ENCODE assay signal across 21 cellular contexts in the genomic region with DNA sequence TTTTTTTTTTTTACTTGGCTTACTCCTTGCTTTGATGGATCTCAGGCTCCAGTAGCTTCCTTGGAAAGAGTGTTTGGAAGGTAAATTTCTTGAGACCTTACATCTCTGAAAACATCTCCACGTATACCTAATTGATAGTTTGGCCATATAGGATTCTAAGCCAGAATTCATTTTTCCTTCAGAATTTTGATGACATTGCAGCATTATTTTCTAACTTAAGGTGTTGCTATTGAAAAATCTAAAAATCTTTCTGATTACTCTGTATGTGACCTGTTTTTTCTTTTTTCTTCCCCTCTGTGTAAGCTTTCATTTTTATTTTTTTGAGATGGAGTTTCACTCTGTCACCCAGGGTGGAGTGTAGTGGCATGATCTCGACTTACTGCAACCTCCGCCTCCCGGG. TPM values are rescaled to one million over a fixed set of nuclear protein-coding genes. Genes with fewer than 3 reads are reported as not detected.
DNase-seq lines count a peak whose midpoint lies in the region; ATAC-seq, FAIRE-seq and TF ChIP-seq lines count a peak whose summit lies in the region.
"Had no signal": no experiment of that assay in that cellular context is flagged by ENCODE, and none has a peak within 500 bp of the region (broad histone marks: within the 10 kb centered on the region; RNA-seq: fewer than 3 reads in every experiment).

No MANE protein-coding gene starts in this region.

- H3K4me2 ChIP-seq in HepG2 (ENCODE audit: low read depth, low read length) (no peak overlapping the region), IMR-90 (ENCODE audit: low read depth, low read length) (no peak overlapping the region)
- H3K4me2 ChIP-seq: BLaER1 had no signal

- H3K27ac ChIP-seq in HepG2 (ENCODE audit: extremely low read length, insufficient read depth, low read length) = no peak overlapping the region
- H3K27ac ChIP-seq in right lobe of liver = no peak overlapping the region
- H3K27ac ChIP-seq in IMR-90 (ENCODE audit: insufficient read depth, low read length) = no peak overlapping the region
- H3K27ac ChIP-seq in CD8-positive, alpha-beta memory T cell (ENCODE audit: low read depth, low read length) = no peak overlapping the region
- H3K27ac ChIP-seq: BLaER1, C4-2B had no signal

- peaks cover 3% of the 10 kb centered on the region for H3K9me1 ChIP-seq in IMR-90 (ENCODE audit: insufficient read depth, low read length)

- 97% methylated on average over 4 of the region's 4 CpGs for WGBS in HepG2 (ENCODE audit: low lambda C conversion rate)
- WGBS in right lobe of liver (ENCODE audit: insufficient coverage, low coverage, low lambda C conversion rate, missing lambda C conversion rate) = 95% methylated on average over 4 of the region's 4 CpGs
- WGBS in IMR-90 (ENCODE audit: extremely low coverage in 2 of 2, insufficient read length in 1 of 2), 2 experiments = no CpG with 5 or more reads among the region's 4 CpGs

- H3K36me3 Mint-ChIP-seq in WTC11 (no peaks in the 10 kb centered on the region), neural crest cell (ENCODE audit: low read depth) (no peaks in the 10 kb centered on the region)
- peaks cover 0 to 4% (median 3%) of the 10 kb centered on the region in 3 donors for H3K36me3 Mint-ChIP-seq in CD8-positive, alpha-beta memory T cell

- TF ChIP-seq RAD21 in HepG2 (CRISPR knock-in tag; IDR thresholded peaks at IDR 0.05) (no peak), IMR-90 (IDR thresholded peaks at IDR 0.05; ENCODE audit: low read length) (no peak)

- intact Hi-C loops in HepG2 (cut with micrococcal nuclease; ENCODE audit: unreplicated experiment) = no loop called here
- intact Hi-C loops in right lobe of liver (cut with DNase I) = no loop called here
- intact Hi-C loops in IMR-90 (cut with micrococcal nuclease) = loop anchor here (10.0 kb wide), 1 partner anchor 63 kb away; no protein-coding TSS in a partner anchor

- BruUV-seq in HepG2 (replicated peaks; lab: Mats Ljungman, UMichigan) = no TSS peak
- no TSS peak for BruUV-seq in IMR-90 (replicated peaks; lab: Mats Ljungman, UMichigan)

- no peak overlapping the region for H4K5ac ChIP-seq in IMR-90 (ENCODE audit: low read depth, low read length)

- H3K4ac ChIP-seq in IMR-90 (ENCODE audit: low read depth, low read length) = no peak overlapping the region

- H3K4me3 ChIP-seq in HepG2 (replicated peaks in 1 of 3; ENCODE audit: insufficient read depth in 1 of 3, low read depth in 2 of 3, low read length in 3 of 3) (no peak overlapping the region), right lobe of liver (no peak overlapping the region), IMR-90 (ENCODE audit: insufficient read depth, low read depth, low read length) (no peak overlapping the region)
- no peak overlapping the region for H3K4me3 ChIP-seq in CD8-positive, alpha-beta memory T cell (ENCODE audit: low read length)
- H3K4me3 ChIP-seq: BLaER1 had no signal

- H3K27me3 Mint-ChIP-seq in WTC11 (ENCODE audit: low read depth) = no peaks in the 10 kb centered on the region
- no peaks in the 10 kb centered on the region for H3K27me3 Mint-ChIP-seq in neural crest cell (ENCODE audit: low read depth)
- H3K27me3 Mint-ChIP-seq in CD8-positive, alpha-beta memory T cell = no peaks in the 10 kb centered on the region
- H3K27me3 Mint-ChIP-seq: B cell; CD4-positive, CD25-positive, alpha-beta regulatory T cell had no signal

- dilution Hi-C loops in IMR-90 (cut with HindIII; ENCODE audit: low sequenced_read_pairs, unreplicated experiment) = no loop called here

- H4K20me1 ChIP-seq in HepG2 (ENCODE audit: insufficient read depth, low read length) = no peaks in the 10 kb centered on the region
- H4K20me1 ChIP-seq in IMR-90 (ENCODE audit: insufficient read depth, low read length) = no peaks in the 10 kb centered on the region; the same call in 1 of the 2 replicates

- no peak overlapping the region for H4K91ac ChIP-seq in IMR-90 (ENCODE audit: insufficient read depth, low read depth, low read length)

- H2AK5ac ChIP-seq in IMR-90 (ENCODE audit: low read depth, low read length) = no peak overlapping the region

- H3K9ac ChIP-seq in HepG2 (ENCODE audit: insufficient read depth, low read depth, low read length) (no peak overlapping the region), IMR-90 (ENCODE audit: low read depth, low read length) (no peak overlapping the region)
- H3K9ac ChIP-seq: BLaER1 had no signal

- CTCF ChIA-PET in HepG2 (lab: Yijun Ruan, JAX; ENCODE audit: low intra/inter-chr PET ratio, low total read pairs) = no interaction called here
- CTCF ChIA-PET in IMR-90 (lab: Yijun Ruan, JAX) = no interaction called here
- CTCF ChIA-PET in WTC11 (lab: Charles Lee) = interaction anchor here (1.1 kb wide), 1 partner anchor 74 kb away, joined by 5 read pairs; the partner anchor contains the start of gene RBM4B
- CTCF ChIA-PET in CD8-positive, alpha-beta memory T cell (lab: Charles Lee) = interaction anchor here (1.9 kb wide), 1 partner anchor 82 kb away, joined by 7 read pairs; no protein-coding TSS in a partner anchor

- H3K56ac ChIP-seq in IMR-90 (ENCODE audit: extremely low read depth, insufficient read depth, low read length) = no peak overlapping the region

- in situ Hi-C loops in HepG2 (cut with HindIII; ENCODE audit: extremely low pct_ligation_motif_present, low pct_unique_long_range_greater_than_20kb) = no loop called here
- in situ Hi-C loops in IMR-90 (cut with MboI; ENCODE audit: low sequenced_read_pairs) = no loop called here

- H3K9me3 ChIP-seq in HepG2 (ENCODE audit: low read length) (no peaks in the 10 kb centered on the region), right lobe of liver (no peaks in the 10 kb centered on the region), IMR-90 (ENCODE audit: control insufficient read depth, insufficient read depth, low read length) (no peaks in the 10 kb centered on the region)
- no peaks in the 10 kb centered on the region for H3K9me3 ChIP-seq in CD8-positive, alpha-beta memory T cell (ENCODE audit: low read length)
- H3K9me3 ChIP-seq: BLaER1 had no signal

- H2BK15ac ChIP-seq in IMR-90 (ENCODE audit: low read depth, low read length) = no peak overlapping the region

- no peaks in the 10 kb centered on the region for H3K27me3 ChIP-seq in HepG2 (ENCODE audit: control insufficient read depth in 1 of 2, insufficient read depth in 2 of 2, low read length in 2 of 2)
- H3K27me3 ChIP-seq in right lobe of liver = no peaks in the 10 kb centered on the region
- no peaks in the 10 kb centered on the region for H3K27me3 ChIP-seq in IMR-90 (ENCODE audit: control insufficient read depth, insufficient read depth, low read length)
- no peaks in the 10 kb centered on the region for H3K27me3 ChIP-seq in CD8-positive, alpha-beta memory T cell (ENCODE audit: insufficient read depth, low read length, poor library complexity, severe bottlenecking)
- H3K27me3 ChIP-seq: BLaER1 had no signal

- no peak overlapping the region for H2AFZ ChIP-seq in HepG2 (ENCODE audit: low read length)
- H2AFZ ChIP-seq in IMR-90 (replicated peaks; ENCODE audit: low read length, poor library complexity) = no peak overlapping the region

- H3K4me1 ChIP-seq in HepG2 (ENCODE audit: insufficient read depth, low read length) (0 out of 2 replicates have a peak, but pooled peaks cover 6% of the 10 kb centered on the region), right lobe of liver (no peaks in the 10 kb centered on the region), IMR-90 (ENCODE audit: control insufficient read depth, insufficient read depth, low read length) (no peaks in the 10 kb centered on the region)
- H3K4me1 ChIP-seq in CD8-positive, alpha-beta memory T cell (ENCODE audit: insufficient read depth, low read length) = no peaks in the 10 kb centered on the region
- H3K4me1 ChIP-seq: BLaER1 had no signal

- no peak overlapping the region for H4K8ac ChIP-seq in IMR-90 (ENCODE audit: low read depth in 2 of 2, low read length in 2 of 2)

- TF ChIP-seq EP300 in HepG2 (IDR thresholded peaks at IDR 0.05; ENCODE audit: low read depth in 2 of 2, low read length in 2 of 2) (no peak), HepG2 (CRISPR knock-in tag; IDR thresholded peaks at IDR 0.05; ENCODE audit: borderline replicate concordance) (no peak)

- TF ChIP-seq POLR2A in HepG2 (IDR thresholded peaks at IDR 0.05; ENCODE audit: insufficient read depth in 1 of 2, low read depth in 2 of 2, low read length in 2 of 2) (no peak), right lobe of liver (IDR thresholded peaks at IDR 0.05) (no peak), IMR-90 (IDR thresholded peaks at IDR 0.05; ENCODE audit: low read depth, low read length) (no peak)

- H3K36me3 ChIP-seq in HepG2 (replicated peaks in 1 of 2; ENCODE audit: control insufficient read depth in 1 of 2, insufficient read depth in 2 of 2, low read length in 2 of 2) (no peaks in the 10 kb centered on the region; a peak in 1 of 5 replicates), right lobe of liver (no peaks in the 10 kb centered on the region), IMR-90 (ENCODE audit: control insufficient read depth, insufficient read depth, low read length) (no peaks in the 10 kb centered on the region)
- no peaks in the 10 kb centered on the region for H3K36me3 ChIP-seq in CD8-positive, alpha-beta memory T cell (ENCODE audit: insufficient read depth, low read length)

- H3K9me3 Mint-ChIP-seq in WTC11 (no peaks in the 10 kb centered on the region), neural crest cell (no peaks in the 10 kb centered on the region)
- H3K9me3 Mint-ChIP-seq in CD8-positive, alpha-beta memory T cell = no peaks in the 10 kb centered on the region
- H3K9me3 Mint-ChIP-seq: CD4-positive, CD25-positive, alpha-beta regulatory T cell had no signal

- no peaks in the 10 kb centered on the region for H3K79me2 ChIP-seq in HepG2 (ENCODE audit: insufficient read depth, low read length)

- no peaks in the 10 kb centered on the region for H3K4me1 Mint-ChIP-seq in WTC11
- peaks cover 9% of the 10 kb centered on the region for H3K4me1 Mint-ChIP-seq in neural crest cell
- no peaks in the 10 kb centered on the region for H3K4me1 Mint-ChIP-seq in CD8-positive, alpha-beta memory T cell

- TF ChIP-seq CTCF in HepG2 (CRISPR knock-in tag; IDR thresholded peaks at IDR 0.05) (no peak), right lobe of liver (IDR thresholded peaks at IDR 0.05) (no peak), IMR-90 (conservative IDR thresholded peaks at IDR 0.05; ENCODE audit: low read depth, low read length) (no peak), WTC11 (IDR thresholded peaks at IDR 0.05) (no peak), neural crest cell (conservative IDR thresholded peaks at IDR 0.05) (no peak), D721Med (IDR thresholded peaks at IDR 0.05; ENCODE audit: insufficient read depth, missing control alignments) (no peak)

- DNase-seq in HepG2 (ENCODE audit: low spot score) (no peak), right lobe of liver (no peak), IMR-90 (no peak), WTC11 (ENCODE audit: low spot score) (no peak), neural crest cell (ENCODE audit: low read depth, low spot score) (no peak), D721Med (ENCODE audit: insufficient read length, low spot score) (no peak), NCI-H774 (lab: John Stamatoyannopoulos, UW) (no peak)
- no peak for DNase-seq in CD8-positive, alpha-beta memory T cell
- DNase-seq: 8988T; Calu3; CD4-positive, CD25-positive, alpha-beta regulatory T cell; COR-L47; DMS153; DND-41; H7; HCEC 1CT had no signal

- H3K27ac Mint-ChIP-seq in WTC11 (0 out of 2 replicates have a peak overlapping the region, but pooled peaks have one; percentile 20), neural crest cell (ENCODE audit: unreplicated experiment) (peak overlapping the region; percentile 43)
- no peak overlapping the region for H3K27ac Mint-ChIP-seq in CD8-positive, alpha-beta memory T cell
- H3K27ac Mint-ChIP-seq: B cell; CD4-positive, CD25-positive, alpha-beta regulatory T cell had no signal

- no peak for FAIRE-seq in HepG2 (lab: Jason Lieb, UNC)
- no peak for FAIRE-seq in D721Med (lab: Jason Lieb, UNC)
- FAIRE-seq: GM12892, H1 had no signal

- no peak for ATAC-seq in HepG2
- ATAC-seq in right lobe of liver = no peak
- no peak for ATAC-seq in IMR-90 (ENCODE audit: low read depth)
- ATAC-seq in WTC11 = no peak

- H3K14ac ChIP-seq in IMR-90 (replicated peaks; ENCODE audit: low read depth, low read length) = no peak overlapping the region

- H3K23ac ChIP-seq in IMR-90 (ENCODE audit: low read depth, low read length) = no peak overlapping the region

- H2AK9ac ChIP-seq in IMR-90 (replicated peaks; ENCODE audit: low read depth, low read length, poor library complexity) = no peak overlapping the region

- no peak overlapping the region for H3K18ac ChIP-seq in IMR-90 (ENCODE audit: low read depth, low read length)

- POLR2A ChIA-PET in HepG2 (lab: Yijun Ruan, JAX) (no interaction called here), IMR-90 (lab: Charles Lee; ENCODE audit: unreplicated experiment) (no interaction called here), WTC11 (lab: Charles Lee) (interaction anchor here (0.7 kb wide), 1 partner anchor 406 kb away, joined by 6 read pairs; no protein-coding TSS in a partner anchor)
- POLR2A ChIA-PET in CD8-positive, alpha-beta memory T cell (lab: Charles Lee) = no interaction called here

- H2BK20ac ChIP-seq in IMR-90 (ENCODE audit: low read depth, low read length) = no peak overlapping the region

- H3K4me3 Mint-ChIP-seq in WTC11 = no peak overlapping the region
- H3K4me3 Mint-ChIP-seq in neural crest cell = no peak overlapping the region
- no peak overlapping the region for H3K4me3 Mint-ChIP-seq in CD8-positive, alpha-beta memory T cell
- H3K4me3 Mint-ChIP-seq: B cell; CD4-positive, CD25-positive, alpha-beta regulatory T cell had no signal

- H2BK5ac ChIP-seq in IMR-90 (ENCODE audit: low read depth, low read length, poor library complexity, severe bottlenecking) = no peak overlapping the region

- peaks cover 18% of the 10 kb centered on the region in 2 experiments for H3K79me1 ChIP-seq in IMR-90 (ENCODE audit: low read depth in 1 of 2, low read length in 2 of 2)

- H2BK120ac ChIP-seq in IMR-90 (ENCODE audit: low read depth, low read length) = no peak overlapping the region

RNA-seq across cellular contexts. Expression of gene SPTBN2, which starts 23.1 kb away (rescaled TPM):
- total RNA-seq in HepG2 (2016; rRNA removed; fragmentation: Illumina TruSeq; extraction: Trizol) = 1.2 and 4.0 TPM in 2 replicates
- 0.51 and 1.1 TPM in 2 replicates for total RNA-seq in HepG2 (2016; cell fraction: cytosol; rRNA removed; fragmentation: Illumina TruSeq; extraction: Trizol; ENCODE audit: low read depth)
- 1.4 and 4.7 TPM in 2 replicates for total RNA-seq in HepG2 (2016; cell fraction: insoluble cytoplasmic fraction; rRNA removed; fragmentation: Illumina TruSeq; extraction: Trizol)
- 0.34 and 0.53 TPM in 2 replicates for total RNA-seq in HepG2 (2016; cell fraction: membrane; rRNA removed; fragmentation: Illumina TruSeq; extraction: Trizol)
- total RNA-seq in HepG2 (2016; cell fraction: nucleus; rRNA removed; fragmentation: Illumina TruSeq; extraction: Trizol) = 5.5 and 7.1 TPM in 2 replicates
- 0.65 and 2.0 TPM in 2 replicates for polyA plus RNA-seq in HepG2 (2011; rRNA removed)
- polyA plus RNA-seq in HepG2 (2011; cell fraction: cytosol; rRNA removed) = 0.69 and 0.91 TPM in 2 replicates
- polyA plus RNA-seq in HepG2 (2011; cell fraction: nucleus; rRNA removed) = 8.8 and 9.0 TPM in 2 replicates
- 1.2 and 2.0 TPM in 2 replicates for polyA plus RNA-seq in HepG2 (2012)
- polyA plus RNA-seq in HepG2 (2016; cell fraction: cytosol; fragmentation: Illumina TruSeq; extraction: Trizol; ENCODE audit: low read depth) = 0.15 and 0.21 TPM in 2 replicates
- 1.0 and 2.0 TPM in 2 replicates for polyA plus RNA-seq in HepG2 (2016; cell fraction: insoluble cytoplasmic fraction; fragmentation: Illumina TruSeq; extraction: Trizol; ENCODE audit: low read depth)
- polyA plus RNA-seq in HepG2 (2016; cell fraction: membrane; fragmentation: Illumina TruSeq; extraction: Trizol; ENCODE audit: low read depth) = 0.35 and 0.48 TPM in 2 replicates
- 8.1 and 13.3 TPM in 2 replicates for polyA plus RNA-seq in HepG2 (2016; cell fraction: nucleus; fragmentation: Illumina TruSeq; extraction: Trizol; ENCODE audit: insufficient read depth, low read depth)
- 2.5 and 62.0 TPM in 2 replicates for polyA minus RNA-seq in HepG2 (2011; rRNA and poly(A)+ RNA removed; ENCODE audit: low replicate concordance)
- polyA minus RNA-seq in HepG2 (2011; cell fraction: cytosol; rRNA and poly(A)+ RNA removed) = 1.1 and 2.7 TPM in 2 replicates
- polyA minus RNA-seq in HepG2 (2011; cell fraction: nucleus; rRNA and poly(A)+ RNA removed) = 3.5 and 4.8 TPM in 2 replicates
- 10 to 100 TPM; 20.7 to 67.1 (median 50.7) TPM for total RNA-seq in right lobe of liver
- 0.18 and 0.56 TPM in 2 replicates for total RNA-seq in IMR-90 (2012; rRNA removed)
- polyA plus RNA-seq in IMR-90 (2012; rRNA removed) = 0.41 and 0.57 TPM in 2 replicates
- 0.49 and 0.61 TPM in 2 replicates for polyA plus RNA-seq in IMR-90 (2012; cell fraction: cytosol; rRNA removed)
- 1.4 and 2.6 TPM in 2 replicates for polyA plus RNA-seq in IMR-90 (2012; cell fraction: nucleus; rRNA removed; ENCODE audit: low replicate concordance)
- 34.9 to 40.7 TPM (median 38.9 TPM) in 3 replicates for total RNA-seq in WTC11 (2021)
- 34.1 and 43.6 TPM in 2 replicates for total RNA-seq in neural crest cell
- total RNA-seq in CD8-positive, alpha-beta memory T cell = under 1 TPM; 0.81 to 0.84 TPM
- not detected for polyA plus RNA-seq in CD8-positive, alpha-beta memory T cell
- polyA plus RNA-seq: CD4-positive, CD25-positive, alpha-beta regulatory T cell had no signal

Comparison
In these comparisons a context has a peak if more than half of its experiments do, and no peak if none do; other contexts are left out.
1. H3K27ac Mint-ChIP-seq: peak in WTC11 (single experiment) and neural crest cell (single experiment); none in CD8-positive, alpha-beta memory T cell (0 of 8).
2. CTCF ChIA-PET loops: an anchor here in WTC11 (1.1 kb wide) and CD8-positive, alpha-beta memory T cell (1.9 kb wide); none called in HepG2 and IMR-90.